ENCODE assay signal across 8 cellular contexts in genomic region chr12:16165506-16165905, GRCh38.
A peak's percentile ranks its signal among the peaks of the same experiment; 100 is the strongest.
DNase-seq lines count a peak whose midpoint lies in the region; ATAC-seq and TF ChIP-seq lines count a peak whose summit lies in the region.

No MANE protein-coding gene starts in this region.

- intact Hi-C loops in sciatic nerve (cut with DNase I): no loop called here

- 4% methylated on average over 2 of the region's 2 CpGs for WGBS in SK-N-SH (ENCODE audit: low lambda C conversion rate)

- H3K9ac ChIP-seq in SK-N-SH: no peak overlapping the region

- CTCF ChIA-PET in SK-N-SH (lab: Yijun Ruan, JAX): interaction anchor here (1.0 to 1.5 kb wide), 4 partner anchors 23 to 1423 kb away, joined by 3 to 4 read pairs (median 3); no protein-coding TSS in a partner anchor

- TF ChIP-seq EP300 in SK-N-SH (IDR thresholded peaks at IDR 0.05; ENCODE audit: borderline replicate concordance in 1 of 2, low read depth in 1 of 2, low read length in 1 of 2): no peak

- H3K9me3 Mint-ChIP-seq in glutamatergic neuron (ENCODE audit: unreplicated experiment): no peaks in the 10 kb centered on the region

- peak; percentile 71 for TF ChIP-seq RAD21 in SK-N-SH (IDR thresholded peaks at IDR 0.05; ENCODE audit: low read length)

- H3K4me2 ChIP-seq in SK-N-SH: no peak overlapping the region

- H3K4me1 ChIP-seq in SK-N-SH (ENCODE audit: control insufficient read depth in 1 of 2, insufficient read depth in 2 of 2, low read depth in 1 of 2, low read length in 1 of 2): no peaks in the 10 kb centered on the region; a peak in 1 of 4 replicates

- H3K36me3 ChIP-seq in SK-N-SH (replicated peaks in 1 of 2; ENCODE audit: control insufficient read depth in 1 of 2, insufficient read depth in 2 of 2, low read length in 1 of 2): no peaks in the 10 kb centered on the region

- H3K36me3 Mint-ChIP-seq in glutamatergic neuron (ENCODE audit: unreplicated experiment): no peaks in the 10 kb centered on the region

- H3K27ac Mint-ChIP-seq in glutamatergic neuron (ENCODE audit: unreplicated experiment): no peak overlapping the region

- H3K27me3 ChIP-seq in SK-N-SH (ENCODE audit: insufficient read depth): no peaks in the 10 kb centered on the region

- no peaks in the 10 kb centered on the region for H3K9me2 ChIP-seq in SK-N-SH

- DNase-seq in NAMALWA (ENCODE audit: low spot score): peak; percentile 61
- peak; percentile 16 for DNase-seq in SK-N-SH
- DNase-seq in glutamatergic neuron: peak; percentile 30
- no peak for DNase-seq in sciatic nerve (ENCODE audit: low spot score)
- DNase-seq in stimulated activated CD4-positive, alpha-beta T cell treated with anti-CD3 and anti-CD28 coated beads, Interleukin-2, amount 100 ng/mL, for 24 hours: no peak
- no peak for DNase-seq in NCI-H226

- no peaks in the 10 kb centered on the region for H3K27me3 Mint-ChIP-seq in glutamatergic neuron (ENCODE audit: unreplicated experiment)

- no peaks in the 10 kb centered on the region for H4K20me1 ChIP-seq in SK-N-SH (ENCODE audit: insufficient read depth)

- no peak overlapping the region for H3K27ac ChIP-seq in SK-N-SH (ENCODE audit: low read depth in 2 of 2, low read length in 1 of 2)

- TF ChIP-seq CTCF in GM12873 (IDR thresholded peaks at IDR 0.05; ENCODE audit: insufficient read depth, low read depth, low read length, missing control alignments) (peak; percentile 48), SK-N-SH (IDR thresholded peaks at IDR 0.05) (peak; percentile 59), glutamatergic neuron (IDR thresholded peaks at IDR 0.05; ENCODE audit: partially characterized antibody, unreplicated experiment) (peak; percentile 32)

- H2AFZ ChIP-seq in SK-N-SH (ENCODE audit: low read depth): no peak overlapping the region

- ATAC-seq in sciatic nerve (peak; percentile 82), HG02840 (IDR thresholded peaks at IDR 0.05; ENCODE audit: low FRiP score, unreplicated experiment) (no peak)

- no peaks in the 10 kb centered on the region for H3K79me2 ChIP-seq in SK-N-SH (ENCODE audit: insufficient read depth)

- H3K4me3 Mint-ChIP-seq in glutamatergic neuron (ENCODE audit: unreplicated experiment): no peak overlapping the region

- POLR2A ChIA-PET in SK-N-SH (lab: Yijun Ruan, JAX): no interaction called here

- no peak overlapping the region; a peak in 1 of 4 replicates for H3K4me3 ChIP-seq in SK-N-SH (ENCODE audit: low read depth in 2 of 2, low read length in 1 of 2)

- H3K9me3 ChIP-seq in SK-N-SH: no peaks in the 10 kb centered on the region

- peaks cover 2% of the 10 kb centered on the region for H3K4me1 Mint-ChIP-seq in glutamatergic neuron (ENCODE audit: low read depth, unreplicated experiment)

- no peaks in the 10 kb centered on the region for H3F3A ChIP-seq in SK-N-SH (replicated peaks; ENCODE audit: insufficient read depth)

TF ChIP-seq in SK-N-SH, 30 proteins besides CTCF, POLR2A, EP300 and RAD21:
- TF ChIP-seq CHD2 (IDR thresholded peaks at IDR 0.05; ENCODE audit: low read length, partially characterized antibody) (no peak), SMC3 (IDR thresholded peaks at IDR 0.05; ENCODE audit: low read depth, low read length) (peak; percentile 46)

Comparison
In these comparisons a context has a peak if more than half of its experiments do, and no peak if none do; other contexts are left out.
1. DNase-seq: peak in NAMALWA (single experiment), SK-N-SH (single experiment) and glutamatergic neuron (single experiment); none in sciatic nerve (single experiment), stimulated activated CD4-positive, alpha-beta T cell treated with anti-CD3 and anti-CD28 coated beads, Interleukin-2, amount 100 ng/mL, for 24 hours (0 of 2) and NCI-H226 (single experiment).
2. Peak in every context shown above with its lines, with median percentiles within 50 percentile points of each other: CTCF ChIP-seq.